13 cellular contexts compared by ENCODE assay signal in genomic region chr13:111065698-111066097, GRCh38.
"Had no signal": no experiment of that assay in that cellular context is flagged by ENCODE, and none has a peak within 500 bp of the region (broad histone marks: within the 10 kb centered on the region; RNA-seq: fewer than 3 reads in every experiment).

No MANE protein-coding gene starts in this region.

- ATAC-seq: natural killer cell; stimulated activated naive B cell treated with anti-CD40 and anti-IgM and Interleukin-4, amounts not matched to agents 10 μg/mL and 1 μg/mL and 100 μg/mL, for 72 hours had no signal

- H3K27me3 ChIP-seq: colonic mucosa, pancreas had no signal

- H3K27ac Mint-ChIP-seq: dendritic cell treated with granulocyte-macrophage colony-stimulating factor and Interleukin-4, amounts not matched to agents 40 ng/mL and 50 ng/mL, for 4 days; natural killer cell; stimulated activated naive B cell treated with anti-CD40 and anti-IgM and Interleukin-4, amounts not matched to agents 10 μg/mL and 1 μg/mL and 100 μg/mL, for 72 hours; stimulated activated naive CD8-positive, alpha-beta T cell treated with anti-CD3 and anti-CD28 coated beads, Interleukin-15, Interleukin-2, amounts not matched to agents 100 ng/mL and 50 ng/mL, for 24 hours had no signal

- H3K9me3 ChIP-seq: colonic mucosa, esophagus squamous epithelium, neutrophil, pancreas, transverse colon had no signal

- H3K4me1 ChIP-seq: colonic mucosa, pancreas had no signal

- H3K4me3 ChIP-seq: cardiac muscle cell, colonic mucosa, esophagus squamous epithelium, sigmoid colon, transverse colon had no signal

- H3K27ac ChIP-seq: cardiac muscle cell, colonic mucosa, esophagus squamous epithelium, neutrophil, pancreas, sigmoid colon had no signal

- DNase-seq: colonic mucosa; effector memory CD4-positive, alpha-beta T cell; esophagus squamous epithelium; natural killer cell; pancreas; sigmoid colon; stimulated activated CD4-positive, alpha-beta T cell treated with anti-CD3 and anti-CD28 coated beads, Interleukin-2, amount 100 ng/mL, for 24 hours; stimulated activated naive B cell treated with anti-CD40 and anti-IgM and Interleukin-4, amounts not matched to agents 10 μg/mL and 1 μg/mL and 100 μg/mL, for 72 hours; transverse colon had no signal

- H3K4me3 Mint-ChIP-seq: dendritic cell treated with granulocyte-macrophage colony-stimulating factor and Interleukin-4, amounts not matched to agents 40 ng/mL and 50 ng/mL, for 4 days had no signal

- H3K36me3 ChIP-seq: cardiac muscle cell, colonic mucosa, esophagus squamous epithelium, neutrophil, pancreas, sigmoid colon, transverse colon had no signal
